10 cellular contexts compared by ENCODE assay signal in the genomic region with DNA sequence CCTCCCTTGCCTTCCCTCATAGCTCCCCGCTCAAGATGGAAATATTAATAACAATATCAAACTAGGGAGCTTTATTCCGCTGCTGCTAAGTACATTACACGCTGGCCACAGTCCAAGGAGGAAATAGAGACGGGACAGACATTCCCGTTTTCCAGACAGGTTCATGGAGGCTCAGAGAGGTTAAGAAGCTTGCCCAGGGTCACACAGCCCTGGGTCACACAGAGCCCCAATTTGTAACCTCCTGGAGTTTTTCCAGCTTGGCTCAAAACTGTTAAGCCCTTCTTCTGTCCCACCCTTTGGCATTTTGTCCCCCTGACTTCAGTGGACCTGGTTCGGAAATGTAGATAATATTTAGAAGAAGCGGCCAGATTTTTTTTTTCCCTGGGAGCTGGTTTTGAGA.
DNase-seq lines count a peak whose midpoint lies in the region; ATAC-seq and TF ChIP-seq lines count a peak whose summit lies in the region.
"Had no signal": no experiment of that assay in that cellular context is flagged by ENCODE, and none has a peak within 500 bp of the region (broad histone marks: within the 10 kb centered on the region; RNA-seq: fewer than 3 reads in every experiment).

No MANE protein-coding gene starts in this region.

- ATAC-seq in effector memory CD8-positive, alpha-beta T cell (replicated peaks) = no peak
- ATAC-seq in HG02642 (IDR thresholded peaks at IDR 0.05; ENCODE audit: poor library complexity, unreplicated experiment) = no peak
- ATAC-seq in GM19467 (IDR thresholded peaks at IDR 0.05; ENCODE audit: unreplicated experiment) = no peak

- H4K20me1 ChIP-seq in BLaER1 treated with 17β-estradiol and CSF1 and Interleukin-3, amounts not matched to agents 10 nM and 100 nM = peaks cover 57 to 63% (median 61%) of the 10 kb centered on the region in 11 experiments
- H4K20me1 ChIP-seq in OCI-LY1 (ENCODE audit: insufficient read depth, low read length) = no peaks in the 10 kb centered on the region; the same call in 1 of the 2 replicates

- H3K9ac ChIP-seq in BLaER1 treated with 17β-estradiol and CSF1 and Interleukin-3, amounts not matched to agents 10 nM and 100 nM = peak overlapping the region; percentile 91 to 99 (median 97); a peak in 19 of 22 replicates
- H3K9ac ChIP-seq in OCI-LY1 (ENCODE audit: low read length) = peak overlapping the region; percentile 71; the same call in 1 of the 2 replicates

- peak overlapping the region in 9 of 10 experiments; percentile 81 to 99 (median 97); a peak in 11 of 20 replicates for H3K4me3 ChIP-seq in BLaER1 treated with 17β-estradiol and CSF1 and Interleukin-3, amounts not matched to agents 10 nM and 100 nM
- H3K4me3 ChIP-seq in OCI-LY1 (ENCODE audit: low read depth, low read length, poor library complexity, severe bottlenecking) (peak overlapping the region; percentile 82), neuron (ENCODE audit: low read length) (peak overlapping the region; percentile 87)

- peak overlapping the region; percentile 91 to 99 (median 98) for H3K4me2 ChIP-seq in BLaER1 treated with 17β-estradiol and CSF1 and Interleukin-3, amounts not matched to agents 10 nM and 100 nM
- H3K4me2 ChIP-seq in OCI-LY1 (ENCODE audit: low read length) = peak overlapping the region; percentile 82

- H3K79me2 ChIP-seq in OCI-LY1 (ENCODE audit: insufficient read depth, low read length) = peaks cover 47% of the 10 kb centered on the region

- peaks cover 44 to 62% (median 54%) of the 10 kb centered on the region in 10 experiments for H3K4me1 ChIP-seq in BLaER1 treated with 17β-estradiol and CSF1 and Interleukin-3, amounts not matched to agents 10 nM and 100 nM
- peaks cover 32% of the 10 kb centered on the region for H3K4me1 ChIP-seq in OCI-LY1 (ENCODE audit: insufficient read depth, low read length, severe bottlenecking)
- peaks cover 35% of the 10 kb centered on the region for H3K4me1 ChIP-seq in neuron (ENCODE audit: insufficient read depth, low read length)

- peaks cover 29 to 39% of the 10 kb centered on the region in 2 donors for H3K4me1 Mint-ChIP-seq in effector memory CD8-positive, alpha-beta T cell (ENCODE audit: low read depth in 2 of 2)

- no peaks in the 10 kb centered on the region for H3F3A ChIP-seq in OCI-LY1 (ENCODE audit: insufficient read depth, low read length)

- H3K27ac Mint-ChIP-seq in effector memory CD8-positive, alpha-beta T cell = peak overlapping the region; percentile 88 to 90

- H3K4me3 Mint-ChIP-seq in effector memory CD8-positive, alpha-beta T cell = peak overlapping the region; percentile 85 to 90

- no peak for DNase-seq in effector memory CD8-positive, alpha-beta T cell
- DNase-seq in globus pallidus (ENCODE audit: low spot score) (no peak), inferior parietal cortex (ENCODE audit: extremely low spot score) (no peak)

- H2AFZ ChIP-seq in OCI-LY1 (ENCODE audit: low read length) (no peak overlapping the region), neuron (ENCODE audit: low read depth, low read length) (no peak overlapping the region)

- H3K27me3 Mint-ChIP-seq in effector memory CD8-positive, alpha-beta T cell = no peaks in the 10 kb centered on the region

- H3K9me2 ChIP-seq in OCI-LY1 (ENCODE audit: low read depth, low read length) = no peaks in the 10 kb centered on the region

- no peaks in the 10 kb centered on the region for H3K9me3 ChIP-seq in BLaER1 treated with 17β-estradiol and CSF1 and Interleukin-3, amounts not matched to agents 10 nM and 100 nM (replicated peaks in 1 of 11)
- no peaks in the 10 kb centered on the region for H3K9me3 ChIP-seq in OCI-LY1 (ENCODE audit: low read length)
- H3K9me3 ChIP-seq in neuron (ENCODE audit: low read length) = peaks cover 2% of the 10 kb centered on the region
- H3K9me3 ChIP-seq: mucosa of descending colon had no signal

- H3K36me3 Mint-ChIP-seq in effector memory CD8-positive, alpha-beta T cell (ENCODE audit: insufficient read depth) = peaks cover 14% of the 10 kb centered on the region

- peaks cover 0 to 25% (median 8%) of the 10 kb centered on the region in 11 experiments; a peak in 13 of 22 replicates for H3K36me3 ChIP-seq in BLaER1 treated with 17β-estradiol and CSF1 and Interleukin-3, amounts not matched to agents 10 nM and 100 nM
- H3K36me3 ChIP-seq in OCI-LY1 (ENCODE audit: insufficient read depth, low read length) (peaks cover 13% of the 10 kb centered on the region), neuron (ENCODE audit: insufficient read depth, low read length) (no peaks in the 10 kb centered on the region)

- no peaks in the 10 kb centered on the region for H3K9me3 Mint-ChIP-seq in effector memory CD8-positive, alpha-beta T cell

- TF ChIP-seq CTCF in OCI-LY1 (IDR thresholded peaks at IDR 0.05; ENCODE audit: low read length) = no peak

- peak overlapping the region in 2 of 11 experiments; percentile 96 to 98; a peak in 4 of 22 replicates for H3K27ac ChIP-seq in BLaER1 treated with 17β-estradiol and CSF1 and Interleukin-3, amounts not matched to agents 10 nM and 100 nM
- peak overlapping the region; percentile 28 for H3K27ac ChIP-seq in OCI-LY1 (ENCODE audit: low read depth, low read length, poor library complexity, severe bottlenecking)
- H3K27ac ChIP-seq: HL-60 had no signal

- H3K27me3 ChIP-seq in BLaER1 treated with 17β-estradiol and CSF1 and Interleukin-3, amounts not matched to agents 10 nM and 100 nM = no peaks in the 10 kb centered on the region
- no peaks in the 10 kb centered on the region for H3K27me3 ChIP-seq in OCI-LY1 (ENCODE audit: insufficient read depth, low read length)
- H3K27me3 ChIP-seq in neuron (ENCODE audit: insufficient read depth, low read length) = no peaks in the 10 kb centered on the region
